21 cellular contexts compared by ENCODE assay signal in the genomic region with DNA sequence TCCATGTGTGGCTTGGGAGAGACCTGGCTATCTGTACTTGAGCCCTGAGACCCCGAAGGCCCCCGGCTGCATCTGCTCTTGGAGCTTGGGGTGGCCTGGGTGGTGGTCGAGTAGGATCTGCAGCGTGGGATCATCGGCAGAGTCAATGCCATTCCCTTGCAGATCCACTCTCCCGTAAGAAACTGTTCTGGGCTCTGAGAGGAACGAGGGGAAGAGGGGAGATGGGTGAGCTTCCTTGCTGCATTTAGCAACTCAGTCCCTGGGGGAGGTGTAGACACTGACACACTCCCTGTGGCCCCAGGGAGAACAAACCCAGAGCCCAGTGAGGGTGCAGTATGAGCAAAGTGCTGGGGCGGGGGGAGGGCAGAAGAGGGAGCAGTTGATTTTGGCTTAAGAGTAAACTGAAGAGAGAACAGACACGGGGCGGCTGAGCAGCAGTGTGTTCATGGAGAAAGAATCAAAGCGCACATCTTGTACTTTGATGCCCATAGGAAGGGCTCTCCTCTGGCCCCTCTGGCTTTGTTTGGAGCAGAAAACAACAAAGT. TPM values are rescaled to one million over a fixed set of nuclear protein-coding genes. Genes with fewer than 3 reads are reported as not detected.
DNase-seq lines count a peak whose midpoint lies in the region; ATAC-seq and TF ChIP-seq lines count a peak whose summit lies in the region.
"Had no signal": no experiment of that assay in that cellular context is flagged by ENCODE, and none has a peak within 500 bp of the region (broad histone marks: within the 10 kb centered on the region; RNA-seq: fewer than 3 reads in every experiment).

No MANE protein-coding gene starts in this region.

- peak overlapping the region; percentile 73 for H3K4me2 ChIP-seq in GM23338

- CTCF ChIA-PET in T-cell (lab: Charles Lee), result no interaction called here
- CTCF ChIA-PET in CD8-positive, alpha-beta T cell (lab: Charles Lee), result no interaction called here

- no peaks in the 10 kb centered on the region for H3K9me3 ChIP-seq in CD8-positive, alpha-beta T cell (ENCODE audit: low read length)
- H3K9me3 ChIP-seq: colonic mucosa, heart left ventricle, right atrium auricular region had no signal

- no peaks in the 10 kb centered on the region for H3K36me3 ChIP-seq in GM23338 (ENCODE audit: insufficient read depth)
- no peaks in the 10 kb centered on the region for H3K36me3 ChIP-seq in CD8-positive, alpha-beta T cell (ENCODE audit: insufficient read depth, low read length)
- H3K36me3 ChIP-seq: brain microvascular endothelial cell, colonic mucosa, heart left ventricle, right atrium auricular region had no signal

- 0 out of 2 replicates have a peak, but pooled peaks cover 7% of the 10 kb centered on the region for H4K20me1 ChIP-seq in GM23338 (replicated peaks; ENCODE audit: insufficient read depth)

- intact Hi-C loops in CD8-positive, alpha-beta T cell (cut with DNase I, micrococcal nuclease), result no loop called here

- H3K36me3 Mint-ChIP-seq in GM23338 (ENCODE audit: low read depth) (no peaks in the 10 kb centered on the region; the same call in 2 of the 3 replicates), T-cell (no peaks in the 10 kb centered on the region)
- no peaks in the 10 kb centered on the region for H3K36me3 Mint-ChIP-seq in CD8-positive, alpha-beta T cell
- H3K36me3 Mint-ChIP-seq: CD4-positive, alpha-beta memory T cell had no signal

- peaks cover 47% of the 10 kb centered on the region for H3K4me1 Mint-ChIP-seq in GM23338
- no peaks in the 10 kb centered on the region for H3K4me1 Mint-ChIP-seq in T-cell
- H3K4me1 Mint-ChIP-seq in CD8-positive, alpha-beta T cell (ENCODE audit: low read depth), result no peaks in the 10 kb centered on the region
- H3K4me1 Mint-ChIP-seq: CD4-positive, alpha-beta memory T cell had no signal

- peak overlapping the region; percentile 65; the same call in 1 of the 2 replicates for H3K27ac Mint-ChIP-seq in GM23338
- no peak overlapping the region for H3K27ac Mint-ChIP-seq in T-cell
- no peak overlapping the region for H3K27ac Mint-ChIP-seq in CD8-positive, alpha-beta T cell
- H3K27ac Mint-ChIP-seq: CD4-positive, alpha-beta memory T cell had no signal

- H3K27me3 Mint-ChIP-seq in GM23338 (ENCODE audit: insufficient read depth, low read depth, poor library complexity) (peaks cover 18% of the 10 kb centered on the region), T-cell (peaks cover 27 to 46% of the 10 kb centered on the region in 2 donors)
- peaks cover 39% of the 10 kb centered on the region for H3K27me3 Mint-ChIP-seq in CD8-positive, alpha-beta T cell (ENCODE audit: low read depth)

- no peaks in the 10 kb centered on the region for H3F3A ChIP-seq in GM23338 (replicated peaks; ENCODE audit: low read depth)

- H3K4me3 Mint-ChIP-seq in GM23338 (peak overlapping the region; percentile 31; the same call in 1 of the 3 replicates), T-cell (no peak overlapping the region)
- no peak overlapping the region for H3K4me3 Mint-ChIP-seq in CD8-positive, alpha-beta T cell
- H3K4me3 Mint-ChIP-seq: CD4-positive, alpha-beta memory T cell had no signal

- peak overlapping the region; percentile 7; the same call in 1 of the 2 replicates for H3K27ac ChIP-seq in GM23338 (ENCODE audit: low read depth)
- H3K27ac ChIP-seq in layer of hippocampus (ENCODE audit: low read depth, low read length), result peak overlapping the region; percentile 23
- H3K27ac ChIP-seq in substantia nigra (ENCODE audit: low read depth, low read length, poor library complexity, severe bottlenecking), result peak overlapping the region; percentile 49
- H3K27ac ChIP-seq in CD8-positive, alpha-beta T cell (ENCODE audit: low read depth, low read length), result no peak overlapping the region
- H3K27ac ChIP-seq: brain microvascular endothelial cell, colonic mucosa, heart left ventricle, right atrium auricular region had no signal

- H3K9me2 ChIP-seq in GM23338 (ENCODE audit: insufficient read depth), result no peaks in the 10 kb centered on the region

- POLR2A ChIA-PET in T-cell (lab: Charles Lee), result no interaction called here
- POLR2A ChIA-PET in CD8-positive, alpha-beta T cell (lab: Charles Lee), result no interaction called here

- ATAC-seq in GM23338 (peak; percentile 6; the same call in 1 of the 3 replicates), GM19455 (IDR thresholded peaks at IDR 0.05; ENCODE audit: unreplicated experiment) (no peak), T-cell (replicated peaks in 1 of 4) (no peak)
- no peak for ATAC-seq in CD8-positive, alpha-beta T cell
- ATAC-seq: heart left ventricle, left ventricle myocardium superior had no signal

- H3K79me2 ChIP-seq in GM23338 (replicated peaks; ENCODE audit: insufficient read depth), result peaks cover 33% of the 10 kb centered on the region

- peaks cover 52% of the 10 kb centered on the region for H3K4me1 ChIP-seq in GM23338 (ENCODE audit: insufficient read depth)
- H3K4me1 ChIP-seq in CD8-positive, alpha-beta T cell (ENCODE audit: insufficient read depth, low read length), result no peaks in the 10 kb centered on the region
- H3K4me1 ChIP-seq: colonic mucosa had no signal

- peak; percentile 12 for DNase-seq in GM23338 (ENCODE audit: low spot score)
- DNase-seq in NCI-H510A treated with DMSO at 0.1 percent for 48 hours (lab: John Stamatoyannopoulos, UW), result peak; percentile 69
- no peak for DNase-seq in substantia nigra (lab: John Stamatoyannopoulos, UW)
- DNase-seq in T-cell, result no peak
- DNase-seq in CD8-positive, alpha-beta T cell, result no peak
- DNase-seq: activated gamma-delta T cell treated with Interleukin-2 at 50 U/mL for 16 hours; brain microvascular endothelial cell; CD4-positive, alpha-beta memory T cell; colonic mucosa; DMS79; HCEC 1CT; heart left ventricle; Karpas-422; left ventricle myocardium superior; NCI-H1105 treated with DMSO at 0.1 percent for 48 hours; NCI-H526; nucleus accumbens; SHP77 treated with DMSO at 0.1 percent for 48 hours had no signal

- no peak for TF ChIP-seq CTCF in GM23338 (conservative IDR thresholded peaks at IDR 0.05; ENCODE audit: low read depth in 2 of 2)
- TF ChIP-seq CTCF in CD8-positive, alpha-beta T cell (IDR thresholded peaks at IDR 0.05), result no peak

- H2AFZ ChIP-seq in GM23338, result no peak overlapping the region

- no peak overlapping the region for H3K4me3 ChIP-seq in GM23338
- H3K4me3 ChIP-seq in CD8-positive, alpha-beta T cell (ENCODE audit: low read depth, low read length), result no peak overlapping the region
- H3K4me3 ChIP-seq: colonic mucosa, heart left ventricle, right atrium auricular region had no signal

- no peaks in the 10 kb centered on the region for H3K9me3 Mint-ChIP-seq in GM23338
- H3K9me3 Mint-ChIP-seq in T-cell, result no peaks in the 10 kb centered on the region
- no peaks in the 10 kb centered on the region for H3K9me3 Mint-ChIP-seq in CD8-positive, alpha-beta T cell

- H3K27me3 ChIP-seq in GM23338 (ENCODE audit: insufficient read depth) (no peaks in the 10 kb centered on the region), layer of hippocampus (ENCODE audit: control insufficient read depth, insufficient read depth, low read length) (no peaks in the 10 kb centered on the region)
- H3K27me3 ChIP-seq in CD8-positive, alpha-beta T cell (ENCODE audit: insufficient read depth, low read length), result no peaks in the 10 kb centered on the region
- H3K27me3 ChIP-seq: colonic mucosa, heart left ventricle, right atrium auricular region had no signal

TF ChIP-seq in GM23338, 12 proteins besides CTCF, POLR2A, EP300 and RAD21 (continues in another document):
- TF ChIP-seq, protein P1, sequence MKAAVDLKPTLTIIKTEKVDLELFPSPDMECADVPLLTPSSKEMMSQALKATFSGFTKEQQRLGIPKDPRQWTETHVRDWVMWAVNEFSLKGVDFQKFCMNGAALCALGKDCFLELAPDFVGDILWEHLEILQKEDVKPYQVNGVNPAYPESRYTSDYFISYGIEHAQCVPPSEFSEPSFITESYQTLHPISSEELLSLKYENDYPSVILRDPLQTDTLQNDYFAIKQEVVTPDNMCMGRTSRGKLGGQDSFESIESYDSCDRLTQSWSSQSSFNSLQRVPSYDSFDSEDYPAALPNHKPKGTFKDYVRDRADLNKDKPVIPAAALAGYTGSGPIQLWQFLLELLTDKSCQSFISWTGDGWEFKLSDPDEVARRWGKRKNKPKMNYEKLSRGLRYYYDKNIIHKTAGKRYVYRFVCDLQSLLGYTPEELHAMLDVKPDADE (IDR thresholded peaks at IDR 0.05), result no peak
- TF ChIP-seq EZH2 (IDR thresholded peaks at IDR 0.05; ENCODE audit: low read depth, unreplicated experiment), result no peak
- TF ChIP-seq NANOG (IDR thresholded peaks at IDR 0.05; ENCODE audit: borderline replicate concordance), result no peak
- TF ChIP-seq POLR2AphosphoS5 (IDR thresholded peaks at IDR 0.05; ENCODE audit: low read depth), result no peak
- TF ChIP-seq EZH2phosphoT487 (IDR thresholded peaks at IDR 0.05; ENCODE audit: unreplicated experiment), result no peak
- TF ChIP-seq ZNF114 (CRISPR knock-in tag; IDR thresholded peaks at IDR 0.05), result no peak
- no peak for TF ChIP-seq CREB1 (CRISPR knock-in tag; IDR thresholded peaks at IDR 0.05; ENCODE audit: low read depth)
- TF ChIP-seq, protein P2, sequence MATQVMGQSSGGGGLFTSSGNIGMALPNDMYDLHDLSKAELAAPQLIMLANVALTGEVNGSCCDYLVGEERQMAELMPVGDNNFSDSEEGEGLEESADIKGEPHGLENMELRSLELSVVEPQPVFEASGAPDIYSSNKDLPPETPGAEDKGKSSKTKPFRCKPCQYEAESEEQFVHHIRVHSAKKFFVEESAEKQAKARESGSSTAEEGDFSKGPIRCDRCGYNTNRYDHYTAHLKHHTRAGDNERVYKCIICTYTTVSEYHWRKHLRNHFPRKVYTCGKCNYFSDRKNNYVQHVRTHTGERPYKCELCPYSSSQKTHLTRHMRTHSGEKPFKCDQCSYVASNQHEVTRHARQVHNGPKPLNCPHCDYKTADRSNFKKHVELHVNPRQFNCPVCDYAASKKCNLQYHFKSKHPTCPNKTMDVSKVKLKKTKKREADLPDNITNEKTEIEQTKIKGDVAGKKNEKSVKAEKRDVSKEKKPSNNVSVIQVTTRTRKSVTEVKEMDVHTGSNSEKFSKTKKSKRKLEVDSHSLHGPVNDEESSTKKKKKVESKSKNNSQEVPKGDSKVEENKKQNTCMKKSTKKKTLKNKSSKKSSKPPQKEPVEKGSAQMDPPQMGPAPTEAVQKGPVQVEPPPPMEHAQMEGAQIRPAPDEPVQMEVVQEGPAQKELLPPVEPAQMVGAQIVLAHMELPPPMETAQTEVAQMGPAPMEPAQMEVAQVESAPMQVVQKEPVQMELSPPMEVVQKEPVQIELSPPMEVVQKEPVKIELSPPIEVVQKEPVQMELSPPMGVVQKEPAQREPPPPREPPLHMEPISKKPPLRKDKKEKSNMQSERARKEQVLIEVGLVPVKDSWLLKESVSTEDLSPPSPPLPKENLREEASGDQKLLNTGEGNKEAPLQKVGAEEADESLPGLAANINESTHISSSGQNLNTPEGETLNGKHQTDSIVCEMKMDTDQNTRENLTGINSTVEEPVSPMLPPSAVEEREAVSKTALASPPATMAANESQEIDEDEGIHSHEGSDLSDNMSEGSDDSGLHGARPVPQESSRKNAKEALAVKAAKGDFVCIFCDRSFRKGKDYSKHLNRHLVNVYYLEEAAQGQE (IDR thresholded peaks at IDR 0.05; ENCODE audit: unreplicated experiment), result no peak

RNA-seq across cellular contexts. Expression of a gene that starts 8.5 kb away (rescaled TPM):
- total RNA-seq in GM23338 (2014; rRNA removed; shearing (Covaris generic)), result 35.0 and 36.5 TPM in 2 replicates
- polyA plus RNA-seq in GM23338 (2016; fragmentation: Nextera tagmentation; extraction: Ambion mirVana), result 12.0 and 12.2 TPM in 2 replicates
- total RNA-seq in T-cell, result 1 to 10 TPM in 1 of 5 donors, under 1 TPM in 4; 0.23 to 1.2 (median 0.63) TPM
- under 1 TPM; 0.25 to 0.57 TPM for total RNA-seq in CD8-positive, alpha-beta T cell
- polyA plus RNA-seq: CD4-positive, alpha-beta memory T cell had no signal

Comparison
In these comparisons a context has a peak if more than half of its experiments do, and no peak if none do; other contexts are left out.
1. DNase-seq: peak in GM23338 (single experiment) and NCI-H510A treated with DMSO at 0.1 percent for 48 hours (single experiment); none in substantia nigra (0 of 49), T-cell (0 of 34) and CD8-positive, alpha-beta T cell (0 of 7).
2. RNA of a gene that starts 8.5 kb away (total RNA-seq): 35.0 to 36.5 TPM in GM23338; 0.23 to 1.2 TPM in T-cell and 0.25 to 0.57 TPM in CD8-positive, alpha-beta T cell; every median in the first group is over 10 times any median in the second.